1 cellular context compared by ENCODE assay signal in genomic region chr20:21714297-21715192, GRCh38.
TF ChIP-seq lines count a peak whose summit lies in the region.

No MANE protein-coding gene starts in this region.

TF ChIP-seq in HepG2, 621 proteins besides CTCF, POLR2A, EP300 and RAD21:
- TF ChIP-seq REL (CRISPR knock-in tag; conservative IDR thresholded peaks at IDR 0.05) (no peak), DNMT1 (CRISPR knock-in tag; IDR thresholded peaks at IDR 0.05) (0 out of 2 replicates have a peak, but pooled peaks have one; percentile 31), EZH2 (conservative IDR thresholded peaks at IDR 0.05; ENCODE audit: low read depth, low read length) (peak; percentile 92)
